In genomic region chr10:128606041-128606440, GRCh38 we compare ENCODE assay signal across 18 cellular contexts.
"Had no signal": no experiment of that assay in that cellular context is flagged by ENCODE, and none has a peak within 500 bp of the region (broad histone marks: within the 10 kb centered on the region; RNA-seq: fewer than 3 reads in every experiment).

No MANE protein-coding gene starts in this region.

- H3K9me3 ChIP-seq: gastrocnemius medialis, mucosa of descending colon, ovary, tibial artery, upper lobe of left lung, uterus had no signal

- H3K4me3 ChIP-seq: dorsolateral prefrontal cortex, gastrocnemius medialis, heart right ventricle, mucosa of descending colon, ovary, tibial artery, upper lobe of left lung, uterus had no signal

- H3K27ac ChIP-seq: dorsolateral prefrontal cortex, gastrocnemius medialis, heart right ventricle, ovary, tibial artery, upper lobe of left lung, uterus had no signal

- H3K27me3 ChIP-seq: gastrocnemius medialis, ovary, tibial artery, upper lobe of left lung, uterus had no signal

- H3K36me3 ChIP-seq: gastrocnemius medialis, heart right ventricle, ovary, tibial artery, upper lobe of left lung, uterus had no signal

- H3K4me1 ChIP-seq: gastrocnemius medialis, tibial artery, upper lobe of left lung, uterus had no signal

- ATAC-seq: esophagus mucosa; gastrocnemius medialis; heart right ventricle; left lobe of liver; naive thymus-derived CD8-positive, alpha-beta T cell; right cardiac atrium; stimulated activated memory B cell treated with anti-CD40 and anti-IgM and Interleukin-4, amounts not matched to agents 10 μg/mL and 1 μg/mL and 100 μg/mL, for 72 hours had no signal

- DNase-seq: cortex of kidney; dorsolateral prefrontal cortex; effector CD8-positive, alpha-beta T cell; gastrocnemius medialis; heart right ventricle; hypothalamus; islet precursor cell; mucosa of descending colon; naive thymus-derived CD8-positive, alpha-beta T cell; ovary; right cardiac atrium; stimulated activated CD4-positive, alpha-beta T cell treated with anti-CD3 and anti-CD28 coated beads, Interleukin-4, amount 100 ng/mL, for 1 hour; tibial artery; upper lobe of left lung; uterus had no signal
